10 cellular contexts compared by ENCODE assay signal in genomic region chr15:31605467-31605931, GRCh38.
DNase-seq lines count a peak whose midpoint lies in the region; TF ChIP-seq lines count a peak whose summit lies in the region.
"Had no signal": no experiment of that assay in that cellular context is flagged by ENCODE, and none has a peak within 500 bp of the region (broad histone marks: within the 10 kb centered on the region; RNA-seq: fewer than 3 reads in every experiment).

No MANE protein-coding gene starts in this region.

- 65 to 73% methylated on average over 8 to 9 of the region's 9 CpGs for WGBS in testis, 2 donors

- H3K9me3 Mint-ChIP-seq in MCF 10A (ENCODE audit: unreplicated experiment): no peaks in the 10 kb centered on the region

- TF ChIP-seq CTCF in MCF 10A (IDR thresholded peaks at IDR 0.05; ENCODE audit: unreplicated experiment) (no peak), breast epithelium (IDR thresholded peaks at IDR 0.05) (no peak), testis (IDR thresholded peaks at IDR 0.05) (no peak)

- CTCF ChIA-PET in MCF 10A (lab: Yijun Ruan, JAX): interaction anchor here (0.6 to 1.1 kb wide), 7 partner anchors 14 to 265 kb away, joined by 3 to 5 read pairs (median 3); partner anchors contain the start of gene OTUD7A

- TF ChIP-seq POLR2A in breast epithelium (IDR thresholded peaks at IDR 0.05): no peak
- TF ChIP-seq POLR2A in testis (IDR thresholded peaks at IDR 0.05): no peak

- POLR2A ChIA-PET in MCF 10A (lab: Yijun Ruan, JAX): interaction anchor here (0.7 to 3.1 kb wide), 11 partner anchors 9 to 595 kb away, joined by 3 to 14 read pairs (median 5); no protein-coding TSS in a partner anchor

- peak overlapping the region; percentile 50 for H3K27ac Mint-ChIP-seq in MCF 10A (ENCODE audit: low read depth, unreplicated experiment)
- H3K27ac Mint-ChIP-seq: CD4-positive, CD25-positive, alpha-beta regulatory T cell had no signal

- H3K9me2 ChIP-seq in Karpas-422 (replicated peaks; ENCODE audit: insufficient read depth, low read length): no peaks in the 10 kb centered on the region

- peak overlapping the region; percentile 17 for H3K4me3 Mint-ChIP-seq in MCF 10A (ENCODE audit: unreplicated experiment)
- H3K4me3 Mint-ChIP-seq: CD4-positive, CD25-positive, alpha-beta regulatory T cell had no signal

- H3K27me3 Mint-ChIP-seq in MCF 10A (ENCODE audit: insufficient read depth, unreplicated experiment): no peaks in the 10 kb centered on the region

- no peak overlapping the region for H2AFZ ChIP-seq in Karpas-422 (ENCODE audit: low read length)

- no peak overlapping the region for H3K4me3 ChIP-seq in breast epithelium
- no peak overlapping the region for H3K4me3 ChIP-seq in testis
- no peak overlapping the region for H3K4me3 ChIP-seq in Karpas-422 (ENCODE audit: low read length)

- no peaks in the 10 kb centered on the region for H3K4me1 ChIP-seq in breast epithelium
- H3K4me1 ChIP-seq in testis: no peaks in the 10 kb centered on the region
- no peaks in the 10 kb centered on the region for H3K4me1 ChIP-seq in Karpas-422 (ENCODE audit: low read length)

- no peaks in the 10 kb centered on the region for H3K36me3 ChIP-seq in breast epithelium
- no peaks in the 10 kb centered on the region for H3K36me3 ChIP-seq in testis (ENCODE audit: low read depth, missing control alignments)
- H3K36me3 ChIP-seq in Karpas-422 (ENCODE audit: insufficient read depth, low read length): no peaks in the 10 kb centered on the region

- intact Hi-C loops in MCF 10A (cut with micrococcal nuclease) (loop anchor here (10.0 kb wide), 1 partner anchor 701 kb away; the partner anchor contains the start of gene FAN1), breast epithelium (cut with DNase I; ENCODE audit: low total_unique reads) (no loop called here), testis (cut with DNase I; ENCODE audit: low total_unique reads) (no loop called here)

- no peaks in the 10 kb centered on the region for H3K27me3 ChIP-seq in breast epithelium
- H3K27me3 ChIP-seq in testis: no peaks in the 10 kb centered on the region
- H3K27me3 ChIP-seq in Karpas-422 (ENCODE audit: low read length): no peaks in the 10 kb centered on the region

- H3K4me2 ChIP-seq in Karpas-422 (ENCODE audit: low read depth, low read length, poor library complexity, severe bottlenecking): no peak overlapping the region

- peaks cover 45% of the 10 kb centered on the region for H3K4me1 Mint-ChIP-seq in MCF 10A (ENCODE audit: insufficient read depth, unreplicated experiment)
- H3K4me1 Mint-ChIP-seq: CD4-positive, CD25-positive, alpha-beta regulatory T cell had no signal

- H3K36me3 Mint-ChIP-seq in MCF 10A (ENCODE audit: insufficient read depth, unreplicated experiment): no peaks in the 10 kb centered on the region
- H3K36me3 Mint-ChIP-seq: CD4-positive, CD25-positive, alpha-beta regulatory T cell had no signal

- H3K9ac ChIP-seq in Karpas-422 (ENCODE audit: low read length): no peak overlapping the region

- H3K9me3 ChIP-seq in breast epithelium: peaks cover 0 to 8% of the 10 kb centered on the region in 2 donors
- H3K9me3 ChIP-seq in testis: no peaks in the 10 kb centered on the region
- H3K9me3 ChIP-seq in Karpas-422 (ENCODE audit: low read length): no peaks in the 10 kb centered on the region

- H3K79me2 ChIP-seq in Karpas-422 (ENCODE audit: low read length): no peaks in the 10 kb centered on the region

- no peak overlapping the region for H3K27ac ChIP-seq in breast epithelium
- H3K27ac ChIP-seq in testis: no peak overlapping the region
- H3K27ac ChIP-seq in Karpas-422 (ENCODE audit: low read length): no peak overlapping the region

- BruUV-seq in MCF 10A (replicated peaks; lab: Mats Ljungman, UMichigan): no TSS peak

- in situ Hi-C loops in SK-MEL-5 (cut with HindIII; ENCODE audit: low pct_unique_long_range_greater_than_20kb, low sequenced_read_pairs): no loop called here

- peak; percentile 46 for DNase-seq in MCF 10A (ENCODE audit: unreplicated experiment)
- no peak for DNase-seq in breast epithelium (ENCODE audit: low spot score in 2 of 2)
- DNase-seq in SK-MEL-5 (ENCODE audit: low read depth, low spot score): peak; percentile 92
- DNase-seq in foreskin melanocyte: peak; percentile 96
- DNase-seq in testis: peak; percentile 18
- no peak for DNase-seq in NCI-H2029 treated with DMSO at 0.1 percent for 48 hours (lab: John Stamatoyannopoulos, UW)
- no peak for DNase-seq in NCI-H2081 treated with DMSO at 0.1 percent for 48 hours (lab: John Stamatoyannopoulos, UW)
- DNase-seq in Karpas-422: no peak
- DNase-seq: CD4-positive, CD25-positive, alpha-beta regulatory T cell; NCI-H510A had no signal

- H4K20me1 ChIP-seq in Karpas-422 (ENCODE audit: insufficient read depth, low read depth, low read length): 0 out of 2 replicates have a peak, but pooled peaks cover 5% of the 10 kb centered on the region

Comparison
In these comparisons a context has a peak if more than half of its experiments do, and no peak if none do; other contexts are left out.
1. DNase-seq: peak in MCF 10A (single experiment), SK-MEL-5 (single experiment), foreskin melanocyte (single experiment) and testis (single experiment); none in breast epithelium (0 of 2), NCI-H2029 treated with DMSO at 0.1 percent for 48 hours (single experiment), NCI-H2081 treated with DMSO at 0.1 percent for 48 hours (single experiment) and Karpas-422 (single experiment).